In genomic region chr5:175478384-175479124, GRCh38 we compare ENCODE assay signal across 8 cellular contexts. TPM values are rescaled to one million over a fixed set of nuclear protein-coding genes. Genes with fewer than 3 reads are reported as not detected.
DNase-seq lines count a peak whose midpoint lies in the region; ATAC-seq and TF ChIP-seq lines count a peak whose summit lies in the region.

SFXN1 (plus strand) TSS chr5:175478560; CDS start chr5:175492104, 13,544 bp downstream.

- peaks cover 20% of the 10 kb centered on the region for H3K36me3 Mint-ChIP-seq in effector memory CD8-positive, alpha-beta T cell (ENCODE audit: insufficient read depth)

- peak within 1 kb of the TSS; percentile 52 for H3K27ac ChIP-seq in mesenchymal stem cell (ENCODE audit: low read length, poor library complexity, severe bottlenecking)

- no peak for TF ChIP-seq CTCF in BJ (IDR thresholded peaks at IDR 0.05; ENCODE audit: insufficient read depth, low read depth, low read length)

- H3K4me3 ChIP-seq in BJ (ENCODE audit: low read depth, low read length) (peak within 1 kb of the TSS; percentile 89), mesenchymal stem cell (ENCODE audit: insufficient read depth in 1 of 2, low read depth in 1 of 2, low read length in 2 of 2) (peak within 1 kb of the TSS; percentile 87 to 96)

- POLR2A ChIA-PET in BJ (lab: Charles Lee) = no interaction called here

- no peaks in the 10 kb centered on the region for H3K9me3 ChIP-seq in mesenchymal stem cell (ENCODE audit: control insufficient read depth, low read length)

- H2BK12ac ChIP-seq in mesenchymal stem cell (ENCODE audit: low read length in 2 of 2) = peak within 1 kb of the TSS in 1 of 2 experiments; percentile 1

- peak within 1 kb of the TSS; percentile 92 for H4K8ac ChIP-seq in mesenchymal stem cell (ENCODE audit: low read length)

- peaks cover 7 to 12% of the 10 kb centered on the region in 2 donors for H3K27me3 Mint-ChIP-seq in effector memory CD8-positive, alpha-beta T cell

- H3K79me1 ChIP-seq in mesenchymal stem cell (replicated peaks; ENCODE audit: low read length, poor library complexity, severe bottlenecking) = peaks cover 1% of the 10 kb centered on the region

- peaks cover 1% of the 10 kb centered on the region; the same call in 1 of the 2 replicates for H3K36me3 ChIP-seq in BJ (ENCODE audit: control insufficient read depth, insufficient read depth, low read length)
- H3K36me3 ChIP-seq in mesenchymal stem cell (ENCODE audit: control insufficient read depth in 1 of 2, insufficient read depth in 2 of 2, low read depth in 1 of 2, low read length in 2 of 2) = peaks cover 6 to 28% of the 10 kb centered on the region in 2 experiments

- peak within 1 kb of the TSS; percentile 91 for H3K9ac ChIP-seq in mesenchymal stem cell (ENCODE audit: low read length)

- peak within 1 kb of the TSS; percentile 53 for H4K91ac ChIP-seq in mesenchymal stem cell (ENCODE audit: low read length)

- H2BK5ac ChIP-seq in mesenchymal stem cell (ENCODE audit: low read depth, low read length, poor library complexity, severe bottlenecking) = no peak within 1 kb of the TSS

- H3K27ac Mint-ChIP-seq in effector memory CD8-positive, alpha-beta T cell = peak within 1 kb of the TSS; percentile 86 to 94

- H2BK15ac ChIP-seq in mesenchymal stem cell (ENCODE audit: low read depth, poor library complexity, severe bottlenecking) = peak within 1 kb of the TSS; percentile 54

- peak within 1 kb of the TSS; percentile 49 to 88 for H3K4ac ChIP-seq in mesenchymal stem cell (ENCODE audit: low read depth in 1 of 2, low read length in 2 of 2)

- H3K23ac ChIP-seq in mesenchymal stem cell (ENCODE audit: low read length in 2 of 2) = peak within 1 kb of the TSS in 1 of 2 experiments; percentile 78

- peak within 1 kb of the TSS; percentile 91 to 99 for H3K18ac ChIP-seq in mesenchymal stem cell (ENCODE audit: low read depth in 1 of 2, low read length in 2 of 2)

- under 1% methylated on average over 68 of the region's 94 CpGs for WGBS in mesenchymal stem cell

- DNase-seq in BJ (ENCODE audit: low read depth) = no peak
- peak; percentile 17 for DNase-seq in NCI-H526 treated with DMSO at 0.1 percent for 48 hours (lab: John Stamatoyannopoulos, UW)
- peak; percentile 11 to 66 for DNase-seq in activated CD8-positive, alpha-beta memory T cell treated with anti-CD3 and anti-CD28 coated beads for 1 hour (ENCODE audit: extremely low read depth in 1 of 2, low read depth in 1 of 2)
- peak; percentile 57 to 71 (median 69) for DNase-seq in effector memory CD8-positive, alpha-beta T cell
- DNase-seq in mesenchymal stem cell = peak; percentile 70
- DNase-seq in stimulated activated CD8-positive, alpha-beta memory T cell treated with anti-CD3 and anti-CD28 coated beads, Interleukin-12 subunit alpha, Interleukin-12 subunit beta, amount 100 ng/mL, for 4 hours (ENCODE audit: low read depth) = peak; percentile 74

- peak within 1 kb of the TSS in 1 of 2 experiments; percentile 97 for H3K14ac ChIP-seq in mesenchymal stem cell (ENCODE audit: low read length in 2 of 2)

- H3K4me1 ChIP-seq in mesenchymal stem cell (ENCODE audit: control insufficient read depth, insufficient read depth, low read depth, low read length) = peaks cover 7% of the 10 kb centered on the region

- H2AFZ ChIP-seq in mesenchymal stem cell (ENCODE audit: low read depth, low read length) = peak within 1 kb of the TSS; percentile 96

- peak within 1 kb of the TSS; percentile 57 for H2AK5ac ChIP-seq in mesenchymal stem cell (ENCODE audit: low read length, severe bottlenecking)

- peak within 1 kb of the TSS; percentile 92 for H3K4me2 ChIP-seq in mesenchymal stem cell (ENCODE audit: low read length, poor library complexity, severe bottlenecking)

- H3K9me3 Mint-ChIP-seq in effector memory CD8-positive, alpha-beta T cell = no peaks in the 10 kb centered on the region

- peaks cover 34 to 47% of the 10 kb centered on the region in 2 donors for H3K4me1 Mint-ChIP-seq in effector memory CD8-positive, alpha-beta T cell (ENCODE audit: low read depth in 2 of 2)

- peak within 1 kb of the TSS; percentile 97 for H3K4me3 Mint-ChIP-seq in effector memory CD8-positive, alpha-beta T cell

- peak; percentile 90 for ATAC-seq in GM19025 (IDR thresholded peaks at IDR 0.05; ENCODE audit: low read depth, unreplicated experiment)
- ATAC-seq in HG03280 (IDR thresholded peaks at IDR 0.05; ENCODE audit: unreplicated experiment) = peak; percentile 84
- peak; percentile 73 for ATAC-seq in effector memory CD8-positive, alpha-beta T cell (replicated peaks)

- CTCF ChIA-PET in BJ (lab: Yijun Ruan, JAX) = interaction anchor here (4.6 kb wide), 1 partner anchor 14 kb away, joined by 33 read pairs; no protein-coding TSS in a partner anchor

- H2BK120ac ChIP-seq in mesenchymal stem cell (ENCODE audit: low read depth, low read length) = peak within 1 kb of the TSS; percentile 68

- no peaks in the 10 kb centered on the region for H3K27me3 ChIP-seq in BJ (ENCODE audit: control insufficient read depth, insufficient read depth, low read length)
- peaks cover 4 to 9% of the 10 kb centered on the region in 2 experiments for H3K27me3 ChIP-seq in mesenchymal stem cell (ENCODE audit: control insufficient read depth in 1 of 2, insufficient read depth in 1 of 2, low read length in 2 of 2)

RNA-seq across cellular contexts. Expression of gene SFXN1, which starts in this region (rescaled TPM):
- 89.9 and 103 TPM in 2 replicates for polyA plus RNA-seq in BJ (2011; rRNA removed)
- 67.2 and 83.6 TPM in 2 replicates for polyA minus RNA-seq in BJ (2011; rRNA and poly(A)+ RNA removed)
- 33.8 TPM for polyA plus RNA-seq in mesenchymal stem cell (2013, experiment 1 of 2)
- polyA plus RNA-seq in mesenchymal stem cell (2013, experiment 2 of 2) = 37.6 TPM
